16 cellular contexts compared by ENCODE assay signal in genomic region chr16:69833357-69833781, GRCh38.
A peak's percentile ranks its signal among the peaks of the same experiment; 100 is the strongest.
DNase-seq lines count a peak whose midpoint lies in the region; ATAC-seq, FAIRE-seq and TF ChIP-seq lines count a peak whose summit lies in the region.
"Had no signal": no experiment of that assay in that cellular context is flagged by ENCODE, and none has a peak within 500 bp of the region (broad histone marks: within the 10 kb centered on the region; RNA-seq: fewer than 3 reads in every experiment).

No MANE protein-coding gene starts in this region.

- H3K9me1 ChIP-seq in endothelial cell of umbilical vein (replicated peaks; ENCODE audit: control insufficient read depth, extremely low read depth, insufficient read depth, low read length) = no peaks in the 10 kb centered on the region

- no peak for TF ChIP-seq CTCF in endothelial cell of umbilical vein (IDR thresholded peaks at IDR 0.05; ENCODE audit: extremely low read depth in 1 of 2, insufficient read depth in 1 of 2, low read depth in 1 of 2, low read length in 2 of 2)
- no peak for TF ChIP-seq CTCF in neural progenitor cell (IDR thresholded peaks at IDR 0.05)

- CTCF ChIA-PET in endothelial cell of umbilical vein (lab: Charles Lee) = interaction anchor here (0.6 to 1.0 kb wide), 2 partner anchors 8 to 97 kb away, joined by 3 to 4 read pairs; no protein-coding TSS in a partner anchor

- ATAC-seq in HG02970 (IDR thresholded peaks at IDR 0.05; ENCODE audit: low FRiP score, unreplicated experiment) (no peak), HG03139 (IDR thresholded peaks at IDR 0.05; ENCODE audit: unreplicated experiment) (no peak), GM21529 (IDR thresholded peaks at IDR 0.05; ENCODE audit: unreplicated experiment) (no peak)

- H3K79me2 ChIP-seq in endothelial cell of umbilical vein (ENCODE audit: control insufficient read depth, insufficient read depth, low read length) (no peaks in the 10 kb centered on the region), neural progenitor cell (ENCODE audit: low read depth) (no peaks in the 10 kb centered on the region)

- H3K27ac ChIP-seq in endothelial cell of umbilical vein (ENCODE audit: insufficient read depth, low read depth, low read length) = no peak overlapping the region
- peak overlapping the region; percentile 43 for H3K27ac ChIP-seq in neural progenitor cell
- H3K27ac ChIP-seq: BLaER1, uterus had no signal

- no peak overlapping the region for H3K4me3 Mint-ChIP-seq in neural progenitor cell
- H3K4me3 Mint-ChIP-seq: activated B cell treated with CpG ODN at 0.5 μM for 24 hours had no signal

- H3K27me3 Mint-ChIP-seq in neural progenitor cell (ENCODE audit: insufficient read depth, low read depth) = no peaks in the 10 kb centered on the region
- H3K27me3 Mint-ChIP-seq: activated B cell treated with CpG ODN at 0.5 μM for 24 hours had no signal

- dilution Hi-C loops in endothelial cell of umbilical vein (cut with MboI; ENCODE audit: extremely low pct_ligation_motif_present, low sequenced_read_pairs) = no loop called here

- H3K4me1 Mint-ChIP-seq in neural progenitor cell = peaks cover 9% of the 10 kb centered on the region
- H3K4me1 Mint-ChIP-seq: activated B cell treated with CpG ODN at 0.5 μM for 24 hours had no signal

- FAIRE-seq in endothelial cell of umbilical vein (lab: Jason Lieb, UNC) = peak; percentile 28

- H3K9ac ChIP-seq in endothelial cell of umbilical vein (replicated peaks; ENCODE audit: extremely low read depth, insufficient read depth, low read length) (no peak overlapping the region), neural progenitor cell (no peak overlapping the region)
- H3K9ac ChIP-seq: BLaER1 had no signal

- H3K36me3 ChIP-seq in endothelial cell of umbilical vein (ENCODE audit: control insufficient read depth in 2 of 2, extremely low read depth in 1 of 2, insufficient read depth in 2 of 2, low read length in 2 of 2) (no peaks in the 10 kb centered on the region), neural progenitor cell (no peaks in the 10 kb centered on the region)
- H3K36me3 ChIP-seq: uterus had no signal

- no peaks in the 10 kb centered on the region for H4K20me1 ChIP-seq in endothelial cell of umbilical vein (replicated peaks; ENCODE audit: control insufficient read depth, extremely low read depth, insufficient read depth, low read length)
- no peaks in the 10 kb centered on the region for H4K20me1 ChIP-seq in neural progenitor cell (ENCODE audit: low read depth)
- H4K20me1 ChIP-seq: BLaER1 had no signal

- intact Hi-C loops in endothelial cell of umbilical vein (cut with micrococcal nuclease) = no loop called here

- no peak for TF ChIP-seq POLR2A in endothelial cell of umbilical vein (IDR thresholded peaks at IDR 0.05; ENCODE audit: low read depth, low read length)

- H3F3A ChIP-seq in neural progenitor cell (ENCODE audit: low read depth) = peaks cover 8% of the 10 kb centered on the region

- peaks cover 10% of the 10 kb centered on the region for H3K4me1 ChIP-seq in endothelial cell of umbilical vein (ENCODE audit: control insufficient read depth, extremely low read depth, insufficient read depth, low read length)
- H3K4me1 ChIP-seq in neural progenitor cell = peaks cover 14% of the 10 kb centered on the region
- H3K4me1 ChIP-seq: uterus had no signal

- H3K4me3 ChIP-seq in endothelial cell of umbilical vein (replicated peaks in 1 of 3; ENCODE audit: insufficient read depth in 1 of 3, low read depth in 1 of 3, low read length in 3 of 3) (no peak overlapping the region), neural progenitor cell (no peak overlapping the region)
- H3K4me3 ChIP-seq: BLaER1, uterus had no signal

- no peak overlapping the region for H3K27ac Mint-ChIP-seq in neural progenitor cell
- H3K27ac Mint-ChIP-seq: activated B cell treated with CpG ODN at 0.5 μM for 24 hours; activated T-helper 2 cell treated with anti-CD3 and anti-CD28 coated beads, Interferon-gamma antibody, Interleukin-2, Interleukin-4, amounts not matched to agents 10 μg/mL and 5 μg/mL and 100 μg/mL, durations not matched to agents 14 hours and 24 hours and 36 hours had no signal

- no peaks in the 10 kb centered on the region for H3K9me3 ChIP-seq in endothelial cell of umbilical vein (replicated peaks; ENCODE audit: control insufficient read depth, insufficient read depth, low read length)
- no peaks in the 10 kb centered on the region for H3K9me3 ChIP-seq in neural progenitor cell (ENCODE audit: low read depth)
- H3K9me3 ChIP-seq: BLaER1, uterus had no signal

- H3K27me3 ChIP-seq in endothelial cell of umbilical vein (ENCODE audit: control insufficient read depth in 2 of 2, insufficient read depth in 2 of 2, low read length in 2 of 2) (no peaks in the 10 kb centered on the region), neural progenitor cell (no peaks in the 10 kb centered on the region)
- H3K27me3 ChIP-seq: BLaER1, uterus had no signal

- DNase-seq in COLO829 (ENCODE audit: low spot score) = peak; percentile 69
- peak; percentile 61 for DNase-seq in NCI-H446 treated with DMSO at 0.1 percent for 48 hours (lab: John Stamatoyannopoulos, UW)
- peak; percentile 37 for DNase-seq in endothelial cell of umbilical vein (ENCODE audit: low read depth, low spot score)
- DNase-seq in neural progenitor cell (ENCODE audit: low spot score) = no peak
- DNase-seq in GM19240 (ENCODE audit: insufficient read length, low spot score) = no peak
- DNase-seq: activated B cell treated with CpG ODN at 0.5 μM for 24 hours, GDM1, hippocampal formation, KG1, SHP77 treated with DMSO at 0.1 percent for 48 hours, uterus had no signal

- POLR2A ChIA-PET in endothelial cell of umbilical vein (lab: Charles Lee) = no interaction called here

- H3K4me2 ChIP-seq in endothelial cell of umbilical vein (ENCODE audit: insufficient read depth, low read length) (no peak overlapping the region), neural progenitor cell (peak overlapping the region; percentile 30)
- H3K4me2 ChIP-seq: BLaER1 had no signal

- no TSS peak for BruUV-seq in endothelial cell of umbilical vein (replicated peaks; lab: Mats Ljungman, UMichigan)

- H2AFZ ChIP-seq in endothelial cell of umbilical vein (ENCODE audit: low read depth, low read length) = no peak overlapping the region
- H2AFZ ChIP-seq in neural progenitor cell (replicated peaks) = no peak overlapping the region

- no peaks in the 10 kb centered on the region for H3K9me3 Mint-ChIP-seq in neural progenitor cell
- H3K9me3 Mint-ChIP-seq: activated B cell treated with CpG ODN at 0.5 μM for 24 hours; activated T-helper 2 cell treated with anti-CD3 and anti-CD28 coated beads, Interferon-gamma antibody, Interleukin-2, Interleukin-4, amounts not matched to agents 10 μg/mL and 5 μg/mL and 100 μg/mL, durations not matched to agents 14 hours and 24 hours and 36 hours had no signal

- peaks cover 2% of the 10 kb centered on the region for H3K36me3 Mint-ChIP-seq in neural progenitor cell

TF ChIP-seq in endothelial cell of umbilical vein, 7 proteins besides CTCF, POLR2A, EP300 and RAD21:
- no peak for TF ChIP-seq POLR2AphosphoS5 (IDR thresholded peaks at IDR 0.05; ENCODE audit: insufficient read depth, low read depth, low read length)
- TF ChIP-seq FOS (IDR thresholded peaks at IDR 0.05; ENCODE audit: borderline replicate concordance, insufficient read depth, low read length) = no peak
- TF ChIP-seq EZH2 (IDR thresholded peaks at IDR 0.05; ENCODE audit: borderline replicate concordance, low read depth, low read length, severe bottlenecking) = no peak
- TF ChIP-seq, protein P1, sequence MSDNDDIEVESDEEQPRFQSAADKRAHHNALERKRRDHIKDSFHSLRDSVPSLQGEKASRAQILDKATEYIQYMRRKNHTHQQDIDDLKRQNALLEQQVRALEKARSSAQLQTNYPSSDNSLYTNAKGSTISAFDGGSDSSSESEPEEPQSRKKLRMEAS (IDR thresholded peaks at IDR 0.05; ENCODE audit: insufficient read depth, insufficient read length) = no peak
- TF ChIP-seq MYC (IDR thresholded peaks at IDR 0.05; ENCODE audit: low read depth, low read length) = no peak
- TF ChIP-seq JUN (IDR thresholded peaks at IDR 0.05; ENCODE audit: borderline replicate concordance, insufficient read depth, insufficient read length, low read depth) = no peak
- no peak for TF ChIP-seq GATA2 (IDR thresholded peaks at IDR 0.05; ENCODE audit: insufficient read depth, insufficient read length, low read depth, low read length)
TF ChIP-seq in endothelial cell of umbilical vein: peak in this region for 0.

Comparison
In these comparisons a context has a peak if more than half of its experiments do, and no peak if none do; other contexts are left out.
1. DNase-seq: peak in COLO829 (single experiment), NCI-H446 treated with DMSO at 0.1 percent for 48 hours (single experiment) and endothelial cell of umbilical vein (single experiment); none in neural progenitor cell (single experiment) and GM19240 (single experiment).